In genomic region chr5:170751631-170752030, GRCh38 we compare ENCODE assay signal across 20 cellular contexts. TPM values are rescaled to one million over a fixed set of nuclear protein-coding genes. Genes with fewer than 3 reads are reported as not detected.
DNase-seq lines count a peak whose midpoint lies in the region; TF ChIP-seq lines count a peak whose summit lies in the region.
"Had no signal": no experiment of that assay in that cellular context is flagged by ENCODE, and none has a peak within 500 bp of the region (broad histone marks: within the 10 kb centered on the region; RNA-seq: fewer than 3 reads in every experiment).

No MANE protein-coding gene starts in this region.

- intact Hi-C loops in spleen (cut with DNase I; ENCODE audit: low total_unique reads): no loop called here

- WGBS in spleen, 5 donors: 80 to 89% (median 85%) methylated on average over 11 of the region's 11 CpGs

- no peaks in the 10 kb centered on the region for H3K9me3 ChIP-seq in spleen
- H3K9me3 ChIP-seq: adrenal gland, lower lobe of right lung, thoracic aorta had no signal

- H3K36me3 ChIP-seq in spleen: no peaks in the 10 kb centered on the region
- H3K36me3 ChIP-seq: adrenal gland, lower lobe of right lung, thoracic aorta had no signal

- peaks cover 0 to 60% (median 0%) of the 10 kb centered on the region in 7 donors for H3K27me3 ChIP-seq in spleen (replicated peaks in 1 of 7)
- H3K27me3 ChIP-seq: adrenal gland had no signal

- no peak overlapping the region for H3K27ac ChIP-seq in spleen
- H3K27ac ChIP-seq: adrenal gland, lower lobe of right lung, thoracic aorta had no signal

- H3K4me1 ChIP-seq in spleen: no peaks in the 10 kb centered on the region
- H3K4me1 ChIP-seq: adrenal gland had no signal

- DNase-seq in DMS 273 treated with DMSO at 0.1 percent for 48 hours (lab: John Stamatoyannopoulos, UW) (peak; percentile 73), NCI-H2171 treated with DMSO at 0.1 percent for 48 hours (lab: John Stamatoyannopoulos, UW) (peak; percentile 68), amniotic epithelial cell (ENCODE audit: low read depth) (peak; percentile 20), islet precursor cell (peak; percentile 71), iPS-NIHi11 (ENCODE audit: low spot score) (no peak), spleen (no peak)
- no peak for DNase-seq in activated T-cell treated with anti-CD3 and anti-CD28 coated beads, Interleukin-2, amount 50 U/mL, for 1 hour
- DNase-seq: activated CD4-positive, alpha-beta T cell treated with anti-CD3 and anti-CD28 coated beads, Interleukin-2, amount 50 U/mL, for 48 hours; adrenal gland; CD4-positive, alpha-beta T cell; dermis blood vessel endothelial cell; hippocampal formation; KBM-7; lower lobe of right lung; nucleus accumbens; stimulated activated CD4-positive, alpha-beta T cell treated with anti-CD3 and anti-CD28 coated beads, Interleukin-2, amount 100 ng/mL, for 48 hours; stimulated activated naive CD4-positive, alpha-beta T cell; T-helper 9 cell had no signal

- no peak overlapping the region for H3K4me3 ChIP-seq in spleen
- H3K4me3 ChIP-seq: adrenal gland, lower lobe of right lung, thoracic aorta had no signal

- TF ChIP-seq CTCF in spleen (IDR thresholded peaks at IDR 0.05 in 8 of 11, conservative IDR thresholded peaks at IDR 0.05 in 3 of 11): no peak

- TF ChIP-seq POLR2A in spleen (IDR thresholded peaks at IDR 0.05): no peak

RNA-seq across cellular contexts. Expression of gene GABRP, which starts 31.9 kb away (rescaled TPM):
- under 1 TPM in 1 of 7 donors, not detected in 6; 0.20 TPM for total RNA-seq in spleen
- polyA plus RNA-seq in spleen: under 1 TPM in 1 of 3 donors, not detected in 2; 0.03 TPM
- total RNA-seq: CD4-positive, alpha-beta T cell; HT1080; thoracic aorta had no signal

Comparison
In these comparisons a context has a peak if more than half of its experiments do, and no peak if none do; other contexts are left out.
1. DNase-seq: peak in DMS 273 treated with DMSO at 0.1 percent for 48 hours (single experiment), NCI-H2171 treated with DMSO at 0.1 percent for 48 hours (single experiment), amniotic epithelial cell (single experiment) and islet precursor cell (single experiment); none in iPS-NIHi11 (single experiment), spleen (single experiment) and activated T-cell treated with anti-CD3 and anti-CD28 coated beads, Interleukin-2, amount 50 U/mL, for 1 hour (single experiment).